12 cellular contexts compared by ENCODE assay signal in the genomic region with DNA sequence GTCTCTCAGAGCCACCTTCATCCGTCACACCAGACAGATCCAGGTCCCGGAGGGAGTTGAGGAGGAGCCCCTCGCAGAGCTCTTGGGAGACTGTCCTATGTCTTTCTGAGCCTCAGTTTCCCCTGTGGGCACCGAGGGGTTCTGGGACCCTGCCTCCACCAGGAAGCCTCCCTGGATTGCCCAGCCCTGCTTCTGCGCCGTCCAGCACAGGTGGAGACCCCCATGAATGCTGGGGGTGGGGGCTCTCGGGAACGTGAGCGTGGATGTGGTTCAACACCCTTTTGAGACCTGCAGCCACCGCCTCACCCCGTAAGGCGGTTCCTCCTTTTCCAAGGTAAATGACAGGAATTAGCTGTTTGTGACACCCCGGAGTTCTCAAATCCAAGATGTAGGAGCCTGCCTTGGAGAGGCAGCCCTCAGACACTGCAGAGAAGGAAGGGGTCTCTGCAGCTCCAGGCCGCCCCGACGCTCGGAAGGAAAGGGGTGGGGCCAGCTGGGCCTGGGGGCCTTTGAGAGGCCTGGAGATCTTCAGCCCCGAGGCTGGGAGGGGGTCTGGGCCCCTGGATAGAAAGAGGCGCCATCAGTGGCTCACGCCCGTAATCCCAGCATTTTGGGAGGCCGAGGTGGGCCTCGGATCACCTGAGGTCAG. TPM values are rescaled to one million over a fixed set of nuclear protein-coding genes. Genes with fewer than 3 reads are reported as not detected.
DNase-seq lines count a peak whose midpoint lies in the region; ATAC-seq, FAIRE-seq and TF ChIP-seq lines count a peak whose summit lies in the region.
"Had no signal": no experiment of that assay in that cellular context is flagged by ENCODE, and none has a peak within 500 bp of the region (broad histone marks: within the 10 kb centered on the region; RNA-seq: fewer than 3 reads in every experiment).

No MANE protein-coding gene starts in this region.

- H3F3A ChIP-seq in Loucy (ENCODE audit: low read depth) = 0 out of 2 replicates have a peak, but pooled peaks cover 3% of the 10 kb centered on the region

- H3K4me1 Mint-ChIP-seq in CD4-positive, alpha-beta memory T cell = peaks cover 9 to 37% (median 21%) of the 10 kb centered on the region in 4 donors

- intact Hi-C loops in CD4-positive, alpha-beta memory T cell (cut with micrococcal nuclease) = loop anchor here (5.0 kb wide), 1 partner anchor 50 kb away; no protein-coding TSS in a partner anchor
- intact Hi-C loops in left ventricle myocardium superior (cut with micrococcal nuclease) = no loop called here

- H3K36me3 Mint-ChIP-seq in CD4-positive, alpha-beta memory T cell = peaks cover 0 to 1% of the 10 kb centered on the region in 2 donors
- H3K36me3 Mint-ChIP-seq: brain had no signal

- peak overlapping the region; percentile 84 for H3K27ac ChIP-seq in CD4-positive, alpha-beta memory T cell (ENCODE audit: low read depth, low read length)
- H3K27ac ChIP-seq: neutrophil had no signal

- POLR2A ChIA-PET in CD4-positive, alpha-beta memory T cell (lab: Charles Lee; ENCODE audit: partially characterized antibody) = interaction anchor here (0.9 to 5.0 kb wide), 7 partner anchors 9 to 168 kb away, joined by 3 to 38 read pairs (median 5); a partner anchor contains a TSS

- H2AFZ ChIP-seq in Loucy (ENCODE audit: low read length) = no peak overlapping the region

- H3K9me2 ChIP-seq in Loucy (replicated peaks; ENCODE audit: low read depth, low read length) = no peaks in the 10 kb centered on the region

- ATAC-seq in left ventricle myocardium superior = no peak
- ATAC-seq in GM19397 (IDR thresholded peaks at IDR 0.05; ENCODE audit: unreplicated experiment) = no peak

- H3K9ac ChIP-seq in Loucy (ENCODE audit: low read depth, low read length, poor library complexity, severe bottlenecking) = peak overlapping the region; percentile 71

- H3K4me1 ChIP-seq in CD4-positive, alpha-beta memory T cell (ENCODE audit: insufficient read depth, low read length) = peaks cover 55% of the 10 kb centered on the region
- peaks cover 47% of the 10 kb centered on the region for H3K4me1 ChIP-seq in Loucy (ENCODE audit: insufficient read depth, low read length, poor library complexity, severe bottlenecking)

- H3K4me3 Mint-ChIP-seq in CD4-positive, alpha-beta memory T cell = peak overlapping the region in 6 of 8 donors; percentile 9 to 94 (median 83)

- no peaks in the 10 kb centered on the region for H3K27me3 Mint-ChIP-seq in CD4-positive, alpha-beta memory T cell

- H3K27me3 ChIP-seq in CD4-positive, alpha-beta memory T cell (ENCODE audit: insufficient read depth, low read length) = no peaks in the 10 kb centered on the region
- no peaks in the 10 kb centered on the region for H3K27me3 ChIP-seq in Loucy (ENCODE audit: insufficient read depth, low read length, poor library complexity, severe bottlenecking)

- H3K4me2 ChIP-seq in Loucy (ENCODE audit: low read depth, low read length, poor library complexity, severe bottlenecking) = peak overlapping the region; percentile 85

- no peaks in the 10 kb centered on the region for H4K20me1 ChIP-seq in Loucy (ENCODE audit: insufficient read depth, low read length, poor library complexity, severe bottlenecking)

- H3K36me3 ChIP-seq in CD4-positive, alpha-beta memory T cell (ENCODE audit: insufficient read depth, low read length) = no peaks in the 10 kb centered on the region
- H3K36me3 ChIP-seq in Loucy (ENCODE audit: insufficient read depth, low read length) = no peaks in the 10 kb centered on the region
- H3K36me3 ChIP-seq: neutrophil, stomach had no signal

- peak overlapping the region in 4 of 7 donors; percentile 93 to 98 (median 97) for H3K27ac Mint-ChIP-seq in CD4-positive, alpha-beta memory T cell

- TF ChIP-seq CTCF in Loucy (conservative IDR thresholded peaks at IDR 0.05; ENCODE audit: low read length) (no peak), D721Med (IDR thresholded peaks at IDR 0.05; ENCODE audit: insufficient read depth, missing control alignments) (no peak)

- no peak for DNase-seq in CD4-positive, alpha-beta memory T cell
- DNase-seq in left ventricle myocardium superior (peak; percentile 22), D721Med (ENCODE audit: insufficient read length, low spot score) (no peak), NCI-H1436 (lab: John Stamatoyannopoulos, UW) (no peak)
- DNase-seq: NCI-H1092, stomach had no signal

- H3K9me3 Mint-ChIP-seq in CD4-positive, alpha-beta memory T cell = no peaks in the 10 kb centered on the region
- H3K9me3 Mint-ChIP-seq: brain had no signal

- H3K79me2 ChIP-seq in Loucy (ENCODE audit: insufficient read depth, low read length) = peaks cover 20% of the 10 kb centered on the region; the same call in 1 of the 2 replicates

- CTCF ChIA-PET in CD4-positive, alpha-beta memory T cell (lab: Charles Lee; ENCODE audit: partially characterized antibody) = no interaction called here

- H3K9me3 ChIP-seq in CD4-positive, alpha-beta memory T cell (ENCODE audit: control insufficient read depth in 1 of 2, low read length in 2 of 2) = no peaks in the 10 kb centered on the region
- H3K9me3 ChIP-seq in Loucy (ENCODE audit: insufficient read depth, low read depth, low read length) = no peaks in the 10 kb centered on the region
- H3K9me3 ChIP-seq: neutrophil, stomach had no signal

- H3K4me3 ChIP-seq in CD4-positive, alpha-beta memory T cell (ENCODE audit: low read length in 2 of 2) = no peak overlapping the region
- peak overlapping the region; percentile 69 for H3K4me3 ChIP-seq in Loucy (ENCODE audit: low read length, poor library complexity, severe bottlenecking)

- no peak for FAIRE-seq in D721Med (lab: Jason Lieb, UNC)

RNA-seq across cellular contexts. Expression of a gene that starts 1.0 kb away (rescaled TPM):
- 1 to 10 TPM; 8.0 to 8.6 TPM for total RNA-seq in CD4-positive, alpha-beta memory T cell
- polyA plus RNA-seq in CD4-positive, alpha-beta memory T cell = 10 to 100 TPM; 22.1 to 27.1 TPM
- total RNA-seq in left ventricle myocardium superior = 0.32 TPM
- polyA plus RNA-seq: fibroblast of lung had no signal

RNA-seq across cellular contexts. Expression of a gene that starts 6.6 kb away (rescaled TPM):
- total RNA-seq in CD4-positive, alpha-beta memory T cell = 10 to 100 TPM; 13.5 to 15.5 TPM
- 10 to 100 TPM; 63.2 to 75.1 TPM for polyA plus RNA-seq in CD4-positive, alpha-beta memory T cell
- total RNA-seq in left ventricle myocardium superior = 2.3 TPM

RNA-seq across cellular contexts. Expression of a gene that starts 24.4 kb away (rescaled TPM):
- 100 to 1,000 TPM; 125 to 138 TPM for total RNA-seq in CD4-positive, alpha-beta memory T cell
- polyA plus RNA-seq in CD4-positive, alpha-beta memory T cell = 100 to 1,000 TPM in 1 of 2 donors, 10 to 100 TPM in 1; 97.4 to 106 TPM
- total RNA-seq in left ventricle myocardium superior = 117 TPM

RNA-seq across cellular contexts. Expression of a gene that starts 24.7 kb away (rescaled TPM):
- 10 to 100 TPM; 23.0 to 23.7 TPM for total RNA-seq in CD4-positive, alpha-beta memory T cell
- polyA plus RNA-seq in CD4-positive, alpha-beta memory T cell = 10 to 100 TPM in 1 of 2 donors, 1 to 10 TPM in 1; 5.4 to 14.4 TPM
- total RNA-seq in left ventricle myocardium superior = 7.5 TPM

RNA-seq across cellular contexts. Expression of a gene that starts 33.7 kb away (rescaled TPM):
- total RNA-seq in CD4-positive, alpha-beta memory T cell = not detected
- polyA plus RNA-seq in CD4-positive, alpha-beta memory T cell = under 1 TPM; 0.27 to 0.45 TPM
- not detected for total RNA-seq in left ventricle myocardium superior
- total RNA-seq: fibroblast of lung, kidney epithelial cell had no signal
- polyA plus RNA-seq: fibroblast of lung had no signal
